25 cellular contexts compared by ENCODE assay signal in the genomic region with DNA sequence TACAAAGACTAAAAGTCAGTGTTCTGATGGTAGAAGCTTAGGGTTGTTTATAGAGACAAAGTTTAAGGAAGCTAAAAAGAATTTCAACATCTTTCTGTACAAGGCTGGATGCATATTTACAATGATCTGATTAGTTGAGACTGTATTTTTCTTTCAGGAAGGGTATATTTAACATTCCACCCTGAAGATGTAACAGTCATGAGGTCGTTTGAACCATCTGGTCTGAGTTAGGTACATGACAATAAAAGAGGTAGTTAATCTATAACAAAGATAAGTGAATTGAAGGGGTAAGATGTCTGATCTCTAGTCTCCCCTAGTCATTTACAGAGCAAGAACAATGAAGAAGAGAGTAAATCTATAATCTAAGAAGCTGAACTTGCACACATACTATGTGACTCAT.
A peak's percentile ranks its signal among the peaks of the same experiment; 100 is the strongest.
DNase-seq lines count a peak whose midpoint lies in the region; ATAC-seq and TF ChIP-seq lines count a peak whose summit lies in the region.
"Had no signal": no experiment of that assay in that cellular context is flagged by ENCODE, and none has a peak within 500 bp of the region (broad histone marks: within the 10 kb centered on the region; RNA-seq: fewer than 3 reads in every experiment).

No MANE protein-coding gene starts in this region.

- H3K27ac ChIP-seq in right cardiac atrium (ENCODE audit: low read length) = no peak overlapping the region
- H3K27ac ChIP-seq: 22Rv1; BLaER1 treated with 17β-estradiol and CSF1 and Interleukin-3, amounts not matched to agents 10 nM and 100 nM; SJSA1 had no signal

- no peak overlapping the region for H3K4me3 ChIP-seq in right cardiac atrium (ENCODE audit: low read length)
- H3K4me3 ChIP-seq: BLaER1 treated with 17β-estradiol and CSF1 and Interleukin-3, amounts not matched to agents 10 nM and 100 nM; SJSA1 had no signal

- H3K36me3 Mint-ChIP-seq in T-cell = no peaks in the 10 kb centered on the region
- no peaks in the 10 kb centered on the region for H3K36me3 Mint-ChIP-seq in activated naive CD8-positive, alpha-beta T cell treated with anti-CD3 and anti-CD28 coated beads, Interleukin-2, amount 50 U/mL, for 24 hours (ENCODE audit: low read depth)
- H3K36me3 Mint-ChIP-seq: CD4-positive, alpha-beta memory T cell had no signal

- H3K27me3 Mint-ChIP-seq in T-cell = no peaks in the 10 kb centered on the region
- no peaks in the 10 kb centered on the region for H3K27me3 Mint-ChIP-seq in activated naive CD8-positive, alpha-beta T cell treated with anti-CD3 and anti-CD28 coated beads, Interleukin-2, amount 50 U/mL, for 24 hours
- H3K27me3 Mint-ChIP-seq: CD4-positive, alpha-beta memory T cell; IgD-negative memory B cell had no signal

- H3K9me3 ChIP-seq in right cardiac atrium (ENCODE audit: control insufficient read depth, low read length) = no peaks in the 10 kb centered on the region
- H3K9me3 ChIP-seq: BLaER1 treated with 17β-estradiol and CSF1 and Interleukin-3, amounts not matched to agents 10 nM and 100 nM had no signal

- no peaks in the 10 kb centered on the region for H3K4me1 ChIP-seq in right cardiac atrium (ENCODE audit: control insufficient read depth, insufficient read depth, low read length)
- H3K4me1 ChIP-seq: BLaER1 treated with 17β-estradiol and CSF1 and Interleukin-3, amounts not matched to agents 10 nM and 100 nM; SJSA1 had no signal

- CTCF ChIA-PET in T-cell (lab: Charles Lee) = no interaction called here

- 16% methylated on average over 1 of the region's 1 CpG for WGBS in right cardiac atrium

- no peaks in the 10 kb centered on the region for H3K27me3 ChIP-seq in right cardiac atrium (ENCODE audit: control insufficient read depth, insufficient read depth)
- H3K27me3 ChIP-seq: BLaER1 treated with 17β-estradiol and CSF1 and Interleukin-3, amounts not matched to agents 10 nM and 100 nM; SJSA1 had no signal

- H3K9me3 Mint-ChIP-seq in T-cell = peaks cover 12 to 29% (median 16%) of the 10 kb centered on the region in 3 donors
- peaks cover 21% of the 10 kb centered on the region for H3K9me3 Mint-ChIP-seq in activated naive CD8-positive, alpha-beta T cell treated with anti-CD3 and anti-CD28 coated beads, Interleukin-2, amount 50 U/mL, for 24 hours

- no peak overlapping the region for H3K4me3 Mint-ChIP-seq in T-cell
- H3K4me3 Mint-ChIP-seq in activated naive CD8-positive, alpha-beta T cell treated with anti-CD3 and anti-CD28 coated beads, Interleukin-2, amount 50 U/mL, for 24 hours = no peak overlapping the region
- H3K4me3 Mint-ChIP-seq: CD4-positive, alpha-beta memory T cell; IgD-negative memory B cell had no signal

- ATAC-seq in SK-N-SH treated with all-trans-retinoic acid at 6 μM for 48 hours (no peak; the same call in 1 of the 3 replicates), T-cell (replicated peaks in 1 of 4) (no peak), HG02840 (IDR thresholded peaks at IDR 0.05; ENCODE audit: low FRiP score, unreplicated experiment) (no peak), right cardiac atrium (no peak)
- ATAC-seq in activated naive CD8-positive, alpha-beta T cell treated with anti-CD3 and anti-CD28 coated beads, Interleukin-2, amount 50 U/mL, for 24 hours = no peak
- ATAC-seq: HCT116, Right ventricle myocardium inferior had no signal

- intact Hi-C loops in right cardiac atrium (cut with DNase I) = no loop called here

- POLR2A ChIA-PET in T-cell (lab: Charles Lee) = no interaction called here

- H3K4me1 Mint-ChIP-seq in T-cell = no peaks in the 10 kb centered on the region
- no peaks in the 10 kb centered on the region for H3K4me1 Mint-ChIP-seq in activated naive CD8-positive, alpha-beta T cell treated with anti-CD3 and anti-CD28 coated beads, Interleukin-2, amount 50 U/mL, for 24 hours
- H3K4me1 Mint-ChIP-seq: CD4-positive, alpha-beta memory T cell; IgD-negative memory B cell had no signal

- DNase-seq in NCI-H2227 treated with DMSO at 0.1 percent for 48 hours (lab: John Stamatoyannopoulos, UW) (peak; percentile 40), NCI-H2227 (lab: John Stamatoyannopoulos, UW; ENCODE audit: unreplicated experiment) (no peak), kidney glomerular epithelial cell (lab: John Stamatoyannopoulos, UW) (peak; percentile 14), T-cell (no peak), right cardiac atrium (no peak)
- DNase-seq in activated naive CD8-positive, alpha-beta T cell treated with anti-CD3 and anti-CD28 coated beads, Interleukin-2, amount 50 U/mL, for 24 hours = no peak
- DNase-seq: Calu3; CD4-positive, alpha-beta memory T cell; DMS153; GDM1; Karpas-422; NCI-H1417; NCI-H1694 treated with DMSO at 0.1 percent for 48 hours; NCI-H2081 treated with DMSO at 0.1 percent for 48 hours; NCI-H226; NCI-H524; NCI-H82 had no signal

- no peak overlapping the region for H3K27ac Mint-ChIP-seq in T-cell
- H3K27ac Mint-ChIP-seq in activated naive CD8-positive, alpha-beta T cell treated with anti-CD3 and anti-CD28 coated beads, Interleukin-2, amount 50 U/mL, for 24 hours = no peak overlapping the region
- H3K27ac Mint-ChIP-seq: CD4-positive, alpha-beta memory T cell; IgD-negative memory B cell had no signal

TF ChIP-seq in SK-N-SH treated with all-trans-retinoic acid at 6 μM for 48 hours, 23 proteins besides CTCF, POLR2A, EP300 and RAD21 (continues in another document):
- TF ChIP-seq ESRRG (CRISPR knock-in tag; IDR thresholded peaks at IDR 0.05) (no peak), ZFP3 (CRISPR knock-in tag; IDR thresholded peaks at IDR 0.05) (no peak), RARB (CRISPR knock-in tag; IDR thresholded peaks at IDR 0.05) (no peak), TOX (CRISPR knock-in tag; IDR thresholded peaks at IDR 0.05; ENCODE audit: borderline replicate concordance) (no peak), TSHZ2 (CRISPR knock-in tag; IDR thresholded peaks at IDR 0.05) (no peak), ISL1 (CRISPR knock-in tag; IDR thresholded peaks at IDR 0.05) (peak; percentile 80), CSDC2 (CRISPR knock-in tag; IDR thresholded peaks at IDR 0.05) (no peak), CREB5 (CRISPR knock-in tag; IDR thresholded peaks at IDR 0.05; ENCODE audit: low read depth) (peak; percentile 73), ZNF8 (CRISPR knock-in tag; IDR thresholded peaks at IDR 0.05) (no peak), PPARA (CRISPR knock-in tag; IDR thresholded peaks at IDR 0.05; ENCODE audit: borderline replicate concordance) (no peak), ZFP30 (CRISPR knock-in tag; IDR thresholded peaks at IDR 0.05) (no peak)
- TF ChIP-seq, protein P1, sequence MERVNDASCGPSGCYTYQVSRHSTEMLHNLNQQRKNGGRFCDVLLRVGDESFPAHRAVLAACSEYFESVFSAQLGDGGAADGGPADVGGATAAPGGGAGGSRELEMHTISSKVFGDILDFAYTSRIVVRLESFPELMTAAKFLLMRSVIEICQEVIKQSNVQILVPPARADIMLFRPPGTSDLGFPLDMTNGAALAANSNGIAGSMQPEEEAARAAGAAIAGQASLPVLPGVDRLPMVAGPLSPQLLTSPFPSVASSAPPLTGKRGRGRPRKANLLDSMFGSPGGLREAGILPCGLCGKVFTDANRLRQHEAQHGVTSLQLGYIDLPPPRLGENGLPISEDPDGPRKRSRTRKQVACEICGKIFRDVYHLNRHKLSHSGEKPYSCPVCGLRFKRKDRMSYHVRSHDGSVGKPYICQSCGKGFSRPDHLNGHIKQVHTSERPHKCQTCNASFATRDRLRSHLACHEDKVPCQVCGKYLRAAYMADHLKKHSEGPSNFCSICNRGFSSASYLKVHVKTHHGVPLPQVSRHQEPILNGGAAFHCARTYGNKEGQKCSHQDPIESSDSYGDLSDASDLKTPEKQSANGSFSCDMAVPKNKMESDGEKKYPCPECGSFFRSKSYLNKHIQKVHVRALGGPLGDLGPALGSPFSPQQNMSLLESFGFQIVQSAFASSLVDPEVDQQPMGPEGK (CRISPR knock-in tag; IDR thresholded peaks at IDR 0.05; ENCODE audit: borderline replicate concordance) = no peak

Comparison
In these comparisons a context has a peak if more than half of its experiments do, and no peak if none do; other contexts are left out.
1. DNase-seq: peak in NCI-H2227 treated with DMSO at 0.1 percent for 48 hours (single experiment) and kidney glomerular epithelial cell (single experiment); none in NCI-H2227 (single experiment), T-cell (0 of 34), right cardiac atrium (0 of 3) and activated naive CD8-positive, alpha-beta T cell treated with anti-CD3 and anti-CD28 coated beads, Interleukin-2, amount 50 U/mL, for 24 hours (single experiment).